ENCODE assay signal across 18 cellular contexts in genomic region chr11:111046291-111046690, GRCh38.
DNase-seq lines count a peak whose midpoint lies in the region; ATAC-seq, FAIRE-seq and TF ChIP-seq lines count a peak whose summit lies in the region.
"Had no signal": no experiment of that assay in that cellular context is flagged by ENCODE, and none has a peak within 500 bp of the region (broad histone marks: within the 10 kb centered on the region; RNA-seq: fewer than 3 reads in every experiment).

No MANE protein-coding gene starts in this region.

- H3K9me3 ChIP-seq in SK-N-SH = no peaks in the 10 kb centered on the region
- no peaks in the 10 kb centered on the region for H3K9me3 ChIP-seq in kidney (ENCODE audit: control insufficient read depth in 1 of 2, low read length in 2 of 2)
- H3K9me3 ChIP-seq: SJSA1 had no signal

- H4K20me1 ChIP-seq in SK-N-SH (ENCODE audit: insufficient read depth) = no peaks in the 10 kb centered on the region

- POLR2A ChIA-PET in SK-N-SH (lab: Yijun Ruan, JAX) = no interaction called here

- CTCF ChIA-PET in SK-N-SH (lab: Yijun Ruan, JAX) = interaction anchor here (0.9 to 1.9 kb wide), 2 partner anchors 13 to 184 kb away, joined by 3 to 5 read pairs; no protein-coding TSS in a partner anchor

- H3K36me3 ChIP-seq in SK-N-SH (replicated peaks in 1 of 2; ENCODE audit: control insufficient read depth in 1 of 2, insufficient read depth in 2 of 2, low read length in 1 of 2) (no peaks in the 10 kb centered on the region), kidney (ENCODE audit: control insufficient read depth in 1 of 2, insufficient read depth in 2 of 2, low read length in 2 of 2) (no peaks in the 10 kb centered on the region)
- H3K36me3 ChIP-seq: SJSA1 had no signal

- ATAC-seq in HG03432 (IDR thresholded peaks at IDR 0.05; ENCODE audit: unreplicated experiment) = no peak
- ATAC-seq: HCT116 had no signal

- H3K27me3 ChIP-seq in SK-N-SH (ENCODE audit: insufficient read depth) = no peaks in the 10 kb centered on the region
- H3K27me3 ChIP-seq: SJSA1 had no signal

- no peak for FAIRE-seq in kidney (lab: Jason Lieb, UNC)

- H3K4me1 ChIP-seq in SK-N-SH (ENCODE audit: control insufficient read depth in 1 of 2, insufficient read depth in 2 of 2, low read depth in 1 of 2, low read length in 1 of 2) (peaks cover 0 to 17% of the 10 kb centered on the region in 2 experiments; a peak in 2 of 4 replicates), kidney (ENCODE audit: control insufficient read depth in 1 of 2, insufficient read depth in 1 of 2, low read depth in 1 of 2, low read length in 2 of 2) (no peaks in the 10 kb centered on the region)
- H3K4me1 ChIP-seq: SJSA1 had no signal

- no peaks in the 10 kb centered on the region for H3K9me2 ChIP-seq in SK-N-SH

- H3K27ac ChIP-seq in SK-N-SH (ENCODE audit: low read depth in 2 of 2, low read length in 1 of 2) = no peak overlapping the region
- H3K27ac ChIP-seq in kidney (ENCODE audit: low read depth in 2 of 2, low read length in 2 of 2) = no peak overlapping the region
- H3K27ac ChIP-seq: C4-2B, PC-9, SJSA1 had no signal

- DNase-seq in AG09309 (ENCODE audit: low read depth) (peak; percentile 66), GM03348 (ENCODE audit: low spot score) (peak; percentile 14), SK-N-SH (peak; percentile 29), fibroblast of gingiva (ENCODE audit: low read depth) (peak; percentile 28), NCI-H774 (lab: John Stamatoyannopoulos, UW) (no peak), kidney (no peak), SKM-1 (lab: John Stamatoyannopoulos, UW; ENCODE audit: unreplicated experiment) (no peak)
- DNase-seq: 8988T, KBM-7, NCI-H1436, NCI-H2029, NCI-H510A, NCI-H82, PC-9 had no signal

- peak in 1 of 2 experiments; percentile 47; a peak in 1 of 4 replicates for TF ChIP-seq EP300 in SK-N-SH (IDR thresholded peaks at IDR 0.05; ENCODE audit: borderline replicate concordance in 1 of 2, low read depth in 1 of 2, low read length in 1 of 2)

- no peak overlapping the region for H3K4me3 ChIP-seq in AG09309 (ENCODE audit: control insufficient read depth, low read depth, low read length)
- no peak overlapping the region for H3K4me3 ChIP-seq in SK-N-SH (ENCODE audit: low read depth in 2 of 2, low read length in 1 of 2)
- no peak overlapping the region for H3K4me3 ChIP-seq in kidney (ENCODE audit: low read length in 2 of 2)
- H3K4me3 ChIP-seq: PC-9, SJSA1 had no signal

- no peak for TF ChIP-seq CTCF in AG09309 (IDR thresholded peaks at IDR 0.05; ENCODE audit: control insufficient read depth, insufficient read depth, low read depth, low read length, missing control alignments)
- no peak for TF ChIP-seq CTCF in SK-N-SH (IDR thresholded peaks at IDR 0.05)
- no peak for TF ChIP-seq CTCF in kidney (IDR thresholded peaks at IDR 0.05; ENCODE audit: borderline replicate concordance, extremely low read depth, insufficient read depth)

- no peak overlapping the region for H3K9ac ChIP-seq in SK-N-SH
- H3K9ac ChIP-seq in kidney (ENCODE audit: low read length in 2 of 2) = no peak overlapping the region

- intact Hi-C loops in kidney (cut with DNase I) = no loop called here

- H3F3A ChIP-seq in SK-N-SH (replicated peaks; ENCODE audit: insufficient read depth) = no peaks in the 10 kb centered on the region

- no peak overlapping the region for H2AFZ ChIP-seq in SK-N-SH (ENCODE audit: low read depth)
- H2AFZ ChIP-seq: PC-9 had no signal

- TF ChIP-seq RAD21 in SK-N-SH (IDR thresholded peaks at IDR 0.05; ENCODE audit: low read length) = no peak

- no peak overlapping the region for H3K4me2 ChIP-seq in SK-N-SH
- H3K4me2 ChIP-seq: PC-9 had no signal

- no peaks in the 10 kb centered on the region for H3K79me2 ChIP-seq in SK-N-SH (ENCODE audit: insufficient read depth)

- WGBS in SK-N-SH (ENCODE audit: low lambda C conversion rate) = 25% methylated on average over 2 of the region's 2 CpGs

TF ChIP-seq in SK-N-SH, 30 proteins besides CTCF, POLR2A, EP300 and RAD21:
- TF ChIP-seq NFIC (IDR thresholded peaks at IDR 0.05; ENCODE audit: borderline replicate concordance) = no peak
- peak; percentile 91 for TF ChIP-seq RCOR1 (IDR thresholded peaks at IDR 0.05; ENCODE audit: low read length)

Comparison
In these comparisons a context has a peak if more than half of its experiments do, and no peak if none do; other contexts are left out.
1. DNase-seq: peak in AG09309 (single experiment), GM03348 (single experiment), SK-N-SH (single experiment) and fibroblast of gingiva (single experiment); none in NCI-H774 (single experiment), kidney (single experiment) and SKM-1 (single experiment).